16 cellular contexts compared by ENCODE assay signal in the genomic region with DNA sequence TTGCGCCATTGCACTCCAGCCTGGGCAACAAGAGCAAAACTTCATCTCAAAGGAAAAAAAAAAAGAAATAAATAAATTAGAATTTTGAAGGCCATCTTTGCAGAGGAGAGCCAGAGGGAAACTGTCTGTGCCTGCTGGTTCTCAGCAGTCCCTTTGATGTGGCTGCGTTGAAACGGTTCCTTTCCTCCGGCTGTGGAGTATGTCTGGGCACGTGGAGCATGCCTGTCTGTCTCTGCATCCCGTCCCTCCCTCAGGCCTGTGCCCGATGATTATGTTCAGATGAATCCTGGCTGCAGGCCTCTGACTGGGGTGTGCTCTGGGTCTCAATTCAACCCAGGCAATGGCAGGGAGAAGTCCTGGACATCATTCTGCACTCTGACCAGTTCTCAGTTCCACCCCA. TPM values are rescaled to one million over a fixed set of nuclear protein-coding genes. Genes with fewer than 3 reads are reported as not detected.
A peak's percentile ranks its signal among the peaks of the same experiment; 100 is the strongest.
DNase-seq lines count a peak whose midpoint lies in the region; ATAC-seq and TF ChIP-seq lines count a peak whose summit lies in the region.
"Had no signal": no experiment of that assay in that cellular context is flagged by ENCODE, and none has a peak within 500 bp of the region (broad histone marks: within the 10 kb centered on the region; RNA-seq: fewer than 3 reads in every experiment).

No MANE protein-coding gene starts in this region.

- peak overlapping the region; percentile 84 for H3K4me2 ChIP-seq in BLaER1
- H3K4me2 ChIP-seq in trophoblast cell (ENCODE audit: low read length), result no peak overlapping the region
- H3K4me2 ChIP-seq: A549 had no signal

- no peak overlapping the region for H3K23ac ChIP-seq in trophoblast cell (ENCODE audit: low read length)

- H3K4me1 Mint-ChIP-seq in chondrocyte (ENCODE audit: low read depth), result peaks cover 4% of the 10 kb centered on the region

- no CpG with 5 or more reads among the region's 7 CpGs for WGBS in trophoblast cell (ENCODE audit: extremely low coverage, insufficient coverage, insufficient read length)

- no peak overlapping the region for H2AFZ ChIP-seq in trophoblast cell (ENCODE audit: insufficient read depth, low read length, poor library complexity)

- H3K4me1 ChIP-seq in BLaER1 (peaks cover 48% of the 10 kb centered on the region), trophoblast cell (ENCODE audit: control insufficient read depth in 1 of 2, insufficient read depth in 2 of 2, low read length in 2 of 2) (peaks cover 22 to 23% of the 10 kb centered on the region in 2 experiments)
- H3K4me1 ChIP-seq: A549, Peyer's patch had no signal

- H3K9me3 ChIP-seq in BLaER1, result peaks cover 19% of the 10 kb centered on the region
- H3K9me3 ChIP-seq in trophoblast cell (ENCODE audit: insufficient read depth, low read depth, low read length), result no peaks in the 10 kb centered on the region

- ATAC-seq in HG03039 (IDR thresholded peaks at IDR 0.05; ENCODE audit: unreplicated experiment) (no peak), GM18517 (IDR thresholded peaks at IDR 0.05; ENCODE audit: unreplicated experiment) (no peak)
- ATAC-seq: A549, K562, Right ventricle myocardium inferior had no signal

- no peak overlapping the region; the same call in 1 of the 2 replicates for H3K9ac ChIP-seq in BLaER1
- H3K9ac ChIP-seq in trophoblast cell (ENCODE audit: low read length), result no peak overlapping the region

- no peak overlapping the region for H3K4me3 Mint-ChIP-seq in chondrocyte (ENCODE audit: unreplicated experiment)
- H3K4me3 Mint-ChIP-seq: H9 had no signal

- no peak overlapping the region for H2BK5ac ChIP-seq in trophoblast cell (ENCODE audit: low read depth, low read length, poor library complexity)

- no peak overlapping the region for H4K8ac ChIP-seq in trophoblast cell (ENCODE audit: low read depth, low read length)

- peaks cover 2% of the 10 kb centered on the region for H3K79me2 ChIP-seq in trophoblast cell (ENCODE audit: control insufficient read depth, insufficient read depth, low read length, poor library complexity)

- H3K27me3 Mint-ChIP-seq in chondrocyte (ENCODE audit: low read depth), result no peaks in the 10 kb centered on the region

- H3K4ac ChIP-seq in trophoblast cell (ENCODE audit: low read depth, low read length), result no peak overlapping the region

- no peak overlapping the region for H3K18ac ChIP-seq in trophoblast cell (ENCODE audit: low read length)

- no peak overlapping the region for H3K14ac ChIP-seq in trophoblast cell (ENCODE audit: low read length)

- no peak overlapping the region for H3K27ac Mint-ChIP-seq in chondrocyte (ENCODE audit: unreplicated experiment)
- H3K27ac Mint-ChIP-seq: H9 had no signal

- peaks cover 3% of the 10 kb centered on the region for H3K9me3 Mint-ChIP-seq in chondrocyte (ENCODE audit: low read depth)
- H3K9me3 Mint-ChIP-seq: H9 had no signal

- H3K4me3 ChIP-seq in BLaER1 (no peak overlapping the region; the same call in 1 of the 2 replicates), trophoblast cell (ENCODE audit: low read depth, low read length) (no peak overlapping the region)
- peak overlapping the region; percentile 35 for H3K4me3 ChIP-seq in Jurkat, Clone E6-1 (ENCODE audit: low read length)
- H3K4me3 ChIP-seq: A549, K562, Peyer's patch had no signal

- no peak overlapping the region for H4K91ac ChIP-seq in trophoblast cell (ENCODE audit: low read depth, low read length)

- no peak overlapping the region for H2BK120ac ChIP-seq in trophoblast cell (ENCODE audit: insufficient read depth, low read length, poor library complexity)

- peaks cover 32% of the 10 kb centered on the region for H3K36me3 ChIP-seq in BLaER1
- H3K36me3 ChIP-seq in trophoblast cell (ENCODE audit: control insufficient read depth in 1 of 2, insufficient read depth in 2 of 2, low read length in 2 of 2), result peaks cover 8 to 10% of the 10 kb centered on the region in 2 experiments

- DNase-seq in Jurkat, Clone E6-1 (ENCODE audit: low read depth, low spot score), result peak; percentile 96
- DNase-seq in chondrocyte (ENCODE audit: low spot score) (peak; percentile 50), trophoblast cell (peak; percentile 39 to 53), COLO668 (lab: John Stamatoyannopoulos, UW; ENCODE audit: unreplicated experiment) (no peak)
- DNase-seq: C1 segment of cervical spinal cord; MV-4-11; NCI-H1694 treated with DMSO at 0.1 percent for 48 hours; NK-92 treated with Interleukin-12 subunit alpha and Interleukin-12 subunit beta, amount 100 ng/mL, for 24 hours; Peyer's patch had no signal

- no peaks in the 10 kb centered on the region for H4K20me1 ChIP-seq in BLaER1

- H2AK5ac ChIP-seq in trophoblast cell (ENCODE audit: low read length), result no peak overlapping the region

- peak overlapping the region; percentile 61 for H3K27ac ChIP-seq in BLaER1
- peak overlapping the region; percentile 35 for H3K27ac ChIP-seq in trophoblast cell (ENCODE audit: low read depth, low read length)
- H3K27ac ChIP-seq: A549, Peyer's patch had no signal

- H3K27me3 ChIP-seq in BLaER1, result no peaks in the 10 kb centered on the region
- no peaks in the 10 kb centered on the region for H3K27me3 ChIP-seq in trophoblast cell (ENCODE audit: insufficient read depth, low read length)
- H3K27me3 ChIP-seq: Peyer's patch had no signal

- H3K79me1 ChIP-seq in trophoblast cell (ENCODE audit: low read length), result peaks cover 9% of the 10 kb centered on the region

- peaks cover 18% of the 10 kb centered on the region for H3K36me3 Mint-ChIP-seq in chondrocyte (ENCODE audit: low read depth)

- no peak overlapping the region for H2BK12ac ChIP-seq in trophoblast cell (ENCODE audit: low read length)

- TF ChIP-seq CTCF in chondrocyte (IDR thresholded peaks at IDR 0.05), result no peak

- H4K12ac ChIP-seq in trophoblast cell (ENCODE audit: low read depth, low read length), result no peak overlapping the region

RNA-seq across cellular contexts. Expression of a gene that starts 33.4 kb away (rescaled TPM):
- 0.38 TPM for polyA plus RNA-seq in Jurkat, Clone E6-1 (2012; ENCODE audit: insufficient read depth, insufficient read length)
- 5.3 to 8.4 TPM (median 8.2 TPM) in 3 replicates for total RNA-seq in chondrocyte
- polyA plus RNA-seq in trophoblast cell (2013), result 0.35 and 0.42 TPM in 2 replicates
